In the genomic region with DNA sequence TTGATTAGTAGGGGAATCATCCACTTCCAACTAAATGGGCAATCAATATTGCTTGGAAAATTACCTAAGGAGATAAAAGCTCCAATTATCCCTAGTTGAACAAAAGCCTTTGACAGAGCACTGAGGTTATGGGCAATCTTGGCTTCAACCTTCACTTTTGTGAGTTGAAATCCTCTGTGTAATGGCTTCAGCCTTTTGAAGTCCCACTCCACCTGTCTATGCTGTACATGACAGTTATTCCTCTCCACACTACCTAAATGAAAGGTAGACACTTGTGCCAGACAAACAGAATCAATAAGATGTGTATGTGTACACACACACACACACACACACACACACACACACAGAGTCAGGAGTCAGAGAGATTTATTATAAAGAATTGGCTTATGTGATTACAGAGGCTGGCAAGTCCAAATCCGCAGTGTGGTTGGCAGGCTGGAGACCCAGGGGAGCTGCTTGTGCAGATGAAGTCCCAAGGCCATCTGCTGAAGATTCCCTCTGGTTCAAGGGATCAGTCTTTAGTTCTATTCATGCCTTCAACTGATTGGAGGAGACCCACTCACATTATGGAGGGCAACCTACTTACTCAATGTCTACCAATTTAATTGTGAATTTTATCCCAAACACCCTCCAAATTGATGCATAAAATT, we compare ENCODE assay signal across 17 cellular contexts.
A peak's percentile ranks its signal among the peaks of the same experiment; 100 is the strongest.
DNase-seq lines count a peak whose midpoint lies in the region; ATAC-seq and TF ChIP-seq lines count a peak whose summit lies in the region.
"Had no signal": no experiment of that assay in that cellular context is flagged by ENCODE, and none has a peak within 500 bp of the region (broad histone marks: within the 10 kb centered on the region; RNA-seq: fewer than 3 reads in every experiment).

No MANE protein-coding gene starts in this region.

- peaks cover 3% of the 10 kb centered on the region for H3F3A ChIP-seq in neural cell (ENCODE audit: insufficient read depth, low read length, poor library complexity, severe bottlenecking)

- TF ChIP-seq RAD21 in neural cell (conservative IDR thresholded peaks at IDR 0.05) = no peak

- no peaks in the 10 kb centered on the region for H3K79me2 ChIP-seq in neural cell (replicated peaks; ENCODE audit: insufficient read depth, low read length)

- H2AFZ ChIP-seq in neural cell (ENCODE audit: low read depth, low read length) = no peak overlapping the region

- H3K9me3 ChIP-seq in neural cell (ENCODE audit: low read length) = no peaks in the 10 kb centered on the region
- H3K9me3 ChIP-seq: BLaER1 treated with 17β-estradiol and CSF1 and Interleukin-3, amounts not matched to agents 10 nM and 100 nM had no signal

- H3K27ac ChIP-seq in neural cell (ENCODE audit: low read length) = peak overlapping the region; percentile 67
- H3K27ac ChIP-seq: 22Rv1; BLaER1 treated with 17β-estradiol and CSF1 and Interleukin-3, amounts not matched to agents 10 nM and 100 nM; HL-60 had no signal

- peak overlapping the region; percentile 6 for H3K4me3 ChIP-seq in neural cell (ENCODE audit: low read length)
- H3K4me3 ChIP-seq: BLaER1 treated with 17β-estradiol and CSF1 and Interleukin-3, amounts not matched to agents 10 nM and 100 nM had no signal

- H3K36me3 ChIP-seq in neural cell (ENCODE audit: insufficient read depth, low read length) = no peaks in the 10 kb centered on the region
- H3K36me3 ChIP-seq: BLaER1 treated with 17β-estradiol and CSF1 and Interleukin-3, amounts not matched to agents 10 nM and 100 nM had no signal

- H3K9me2 ChIP-seq in neural cell (ENCODE audit: insufficient read depth, low read length) = no peaks in the 10 kb centered on the region

- H4K20me1 ChIP-seq in neural cell (ENCODE audit: insufficient read depth) = no peaks in the 10 kb centered on the region
- H4K20me1 ChIP-seq: BLaER1 treated with 17β-estradiol and CSF1 and Interleukin-3, amounts not matched to agents 10 nM and 100 nM had no signal

- no peak for TF ChIP-seq CTCF in neural cell (IDR thresholded peaks at IDR 0.05; ENCODE audit: poor library complexity, severe bottlenecking)

- in situ Hi-C loops in ACHN (cut with HindIII; ENCODE audit: low pct_ligation_motif_present, low pct_unique_long_range_greater_than_20kb, low sequenced_read_pairs) = no loop called here

- no peaks in the 10 kb centered on the region for H3K27me3 ChIP-seq in neural cell (ENCODE audit: insufficient read depth, low read depth, low read length)
- H3K27me3 ChIP-seq: BLaER1 treated with 17β-estradiol and CSF1 and Interleukin-3, amounts not matched to agents 10 nM and 100 nM had no signal

- DNase-seq in NCI-H1417 (lab: John Stamatoyannopoulos, UW) = peak in 2 of 3 experiments; percentile 29 to 79
- DNase-seq in NCI-H1417 treated with DMSO at 0.1 percent for 48 hours (lab: John Stamatoyannopoulos, UW) = no peak
- peak; percentile 76 for DNase-seq in NCI-H1105 treated with DMSO at 0.1 percent for 48 hours (lab: John Stamatoyannopoulos, UW)
- peak; percentile 74 for DNase-seq in NCI-H748 treated with DMSO at 0.1 percent for 48 hours (lab: John Stamatoyannopoulos, UW)
- no peak for DNase-seq in ACHN
- DNase-seq: AML-193; Calu3; CD4-positive, CD25-positive, alpha-beta regulatory T cell; DND-41; GDM1 had no signal

- no peak overlapping the region for H3K4me2 ChIP-seq in neural cell (ENCODE audit: low read length)
- H3K4me2 ChIP-seq: BLaER1 treated with 17β-estradiol and CSF1 and Interleukin-3, amounts not matched to agents 10 nM and 100 nM had no signal

- ATAC-seq in GM18517 (IDR thresholded peaks at IDR 0.05; ENCODE audit: unreplicated experiment) = no peak
- no peak for ATAC-seq in GM18909 (IDR thresholded peaks at IDR 0.05; ENCODE audit: poor library complexity, unreplicated experiment)
- ATAC-seq: HCT116 had no signal

- TF ChIP-seq EP300 in neural cell (conservative IDR thresholded peaks at IDR 0.05; ENCODE audit: poor library complexity, severe bottlenecking) = peak; percentile 97

- no peak overlapping the region for H3K9ac ChIP-seq in neural cell (ENCODE audit: low read length)
- H3K9ac ChIP-seq: BLaER1 treated with 17β-estradiol and CSF1 and Interleukin-3, amounts not matched to agents 10 nM and 100 nM had no signal

TF ChIP-seq in neural cell, 6 proteins besides CTCF, POLR2A, EP300 and RAD21:
- TF ChIP-seq MXI1 (conservative IDR thresholded peaks at IDR 0.05; ENCODE audit: poor library complexity, severe bottlenecking) = no peak
- TF ChIP-seq EZH2 (IDR thresholded peaks at IDR 0.05; ENCODE audit: borderline replicate concordance, insufficient read depth, low read length, poor library complexity, severe bottlenecking) = no peak
- TF ChIP-seq POLR2AphosphoS5 (IDR thresholded peaks at IDR 0.05) = peak; percentile 93
- no peak for TF ChIP-seq SMC3 (conservative IDR thresholded peaks at IDR 0.05; ENCODE audit: poor library complexity)
- TF ChIP-seq, protein P1, sequence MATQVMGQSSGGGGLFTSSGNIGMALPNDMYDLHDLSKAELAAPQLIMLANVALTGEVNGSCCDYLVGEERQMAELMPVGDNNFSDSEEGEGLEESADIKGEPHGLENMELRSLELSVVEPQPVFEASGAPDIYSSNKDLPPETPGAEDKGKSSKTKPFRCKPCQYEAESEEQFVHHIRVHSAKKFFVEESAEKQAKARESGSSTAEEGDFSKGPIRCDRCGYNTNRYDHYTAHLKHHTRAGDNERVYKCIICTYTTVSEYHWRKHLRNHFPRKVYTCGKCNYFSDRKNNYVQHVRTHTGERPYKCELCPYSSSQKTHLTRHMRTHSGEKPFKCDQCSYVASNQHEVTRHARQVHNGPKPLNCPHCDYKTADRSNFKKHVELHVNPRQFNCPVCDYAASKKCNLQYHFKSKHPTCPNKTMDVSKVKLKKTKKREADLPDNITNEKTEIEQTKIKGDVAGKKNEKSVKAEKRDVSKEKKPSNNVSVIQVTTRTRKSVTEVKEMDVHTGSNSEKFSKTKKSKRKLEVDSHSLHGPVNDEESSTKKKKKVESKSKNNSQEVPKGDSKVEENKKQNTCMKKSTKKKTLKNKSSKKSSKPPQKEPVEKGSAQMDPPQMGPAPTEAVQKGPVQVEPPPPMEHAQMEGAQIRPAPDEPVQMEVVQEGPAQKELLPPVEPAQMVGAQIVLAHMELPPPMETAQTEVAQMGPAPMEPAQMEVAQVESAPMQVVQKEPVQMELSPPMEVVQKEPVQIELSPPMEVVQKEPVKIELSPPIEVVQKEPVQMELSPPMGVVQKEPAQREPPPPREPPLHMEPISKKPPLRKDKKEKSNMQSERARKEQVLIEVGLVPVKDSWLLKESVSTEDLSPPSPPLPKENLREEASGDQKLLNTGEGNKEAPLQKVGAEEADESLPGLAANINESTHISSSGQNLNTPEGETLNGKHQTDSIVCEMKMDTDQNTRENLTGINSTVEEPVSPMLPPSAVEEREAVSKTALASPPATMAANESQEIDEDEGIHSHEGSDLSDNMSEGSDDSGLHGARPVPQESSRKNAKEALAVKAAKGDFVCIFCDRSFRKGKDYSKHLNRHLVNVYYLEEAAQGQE (IDR thresholded peaks at IDR 0.05; ENCODE audit: borderline replicate concordance) = peak; percentile 52
- TF ChIP-seq TAF1 (IDR thresholded peaks at IDR 0.05; ENCODE audit: low read depth) = peak; percentile 33

Comparison
In these comparisons a context has a peak if more than half of its experiments do, and no peak if none do; other contexts are left out.
1. DNase-seq: peak in NCI-H1417 (2 of 3), NCI-H1105 treated with DMSO at 0.1 percent for 48 hours (single experiment) and NCI-H748 treated with DMSO at 0.1 percent for 48 hours (single experiment); none in NCI-H1417 treated with DMSO at 0.1 percent for 48 hours (single experiment) and ACHN (single experiment).